In the genomic region with DNA sequence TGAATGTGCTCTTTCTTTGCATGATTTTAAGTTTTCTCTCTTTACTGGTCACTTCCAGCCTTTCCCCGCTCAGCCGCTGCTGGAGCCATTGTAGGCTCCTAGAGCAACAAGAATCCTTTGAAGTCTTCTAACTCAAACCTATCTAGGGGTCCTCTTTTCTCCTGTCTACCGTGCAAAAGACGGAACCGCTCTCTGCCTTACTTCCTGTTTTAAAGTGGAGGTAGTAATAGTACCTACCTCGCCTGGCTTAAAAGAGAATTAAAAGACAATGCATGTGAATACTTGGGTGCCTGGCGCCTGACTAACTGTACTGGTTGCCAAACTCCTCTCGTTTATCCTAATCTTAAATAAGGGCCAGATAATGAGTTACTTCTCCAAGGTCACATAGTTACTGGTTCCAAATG, we compare ENCODE assay signal across 8 cellular contexts. TPM values are rescaled to one million over a fixed set of nuclear protein-coding genes. Genes with fewer than 3 reads are reported as not detected.
DNase-seq lines count a peak whose midpoint lies in the region; ATAC-seq, FAIRE-seq and TF ChIP-seq lines count a peak whose summit lies in the region.

No MANE protein-coding gene starts in this region.

- H3K27me3 ChIP-seq in astrocyte (ENCODE audit: insufficient read depth, low read length) (no peaks in the 10 kb centered on the region), liver (ENCODE audit: control insufficient read depth in 4 of 4, insufficient read depth in 4 of 4, low read length in 3 of 4) (no peaks in the 10 kb centered on the region), upper lobe of right lung (no peaks in the 10 kb centered on the region)

- peaks cover 59% of the 10 kb centered on the region for H3K79me2 ChIP-seq in astrocyte (ENCODE audit: insufficient read depth, low read length)

- intact Hi-C loops in upper lobe of right lung (cut with DNase I) = no loop called here

- no peaks in the 10 kb centered on the region for H3K9me3 ChIP-seq in KOPT-K1 (ENCODE audit: insufficient read depth, low read length, poor library complexity, severe bottlenecking)
- no peaks in the 10 kb centered on the region for H3K9me3 ChIP-seq in astrocyte (ENCODE audit: insufficient read depth, low read depth, low read length)
- H3K9me3 ChIP-seq in liver (ENCODE audit: control insufficient read depth in 4 of 4, low read length in 3 of 4) = no peaks in the 10 kb centered on the region
- no peaks in the 10 kb centered on the region for H3K9me3 ChIP-seq in upper lobe of right lung

- ATAC-seq in upper lobe of right lung = no peak

- H3K4me1 ChIP-seq in astrocyte (ENCODE audit: insufficient read depth, low read length) (peaks cover 12% of the 10 kb centered on the region), liver (ENCODE audit: control insufficient read depth in 4 of 4, insufficient read depth in 4 of 4, low read length in 3 of 4) (peaks cover 6 to 33% (median 22%) of the 10 kb centered on the region in 4 donors), upper lobe of right lung (peaks cover 23% of the 10 kb centered on the region)

- peak overlapping the region; percentile 90 for H2AFZ ChIP-seq in astrocyte (ENCODE audit: low read depth, low read length)

- peaks cover 12% of the 10 kb centered on the region for H3K4me1 Mint-ChIP-seq in astrocyte (ENCODE audit: low read depth, unreplicated experiment)

- H4K20me1 ChIP-seq in astrocyte (ENCODE audit: insufficient read depth, low read length) = peaks cover 31% of the 10 kb centered on the region

- H3K36me3 ChIP-seq in KOPT-K1 (ENCODE audit: insufficient read depth, low read length) (no peaks in the 10 kb centered on the region), astrocyte (ENCODE audit: insufficient read depth, low read length) (no peaks in the 10 kb centered on the region), liver (ENCODE audit: control insufficient read depth in 4 of 4, insufficient read depth in 3 of 4, low read depth in 1 of 4, low read length in 3 of 4) (no peaks in the 10 kb centered on the region), upper lobe of right lung (peaks cover 4% of the 10 kb centered on the region)

- FAIRE-seq in astrocyte (lab: Jason Lieb, UNC) = no peak

- peaks cover 4% of the 10 kb centered on the region for H3K36me3 Mint-ChIP-seq in astrocyte (ENCODE audit: low read depth, unreplicated experiment)

- peak overlapping the region; percentile 87 for H3K27ac Mint-ChIP-seq in astrocyte (ENCODE audit: unreplicated experiment)

- TF ChIP-seq RAD21 in liver (IDR thresholded peaks at IDR 0.05) = no peak

- peak overlapping the region; percentile 100 for H3K4me3 Mint-ChIP-seq in astrocyte (ENCODE audit: unreplicated experiment)

- peak overlapping the region; percentile 97 for H3K4me2 ChIP-seq in astrocyte (ENCODE audit: low read length)

- peak overlapping the region; percentile 66 for H3K27ac ChIP-seq in KOPT-K1 (ENCODE audit: low read depth, low read length, poor library complexity, severe bottlenecking)
- peak overlapping the region; percentile 78 for H3K27ac ChIP-seq in astrocyte (ENCODE audit: low read depth, low read length)
- H3K27ac ChIP-seq in liver (ENCODE audit: low read depth in 1 of 2, low read length in 2 of 2) = peak overlapping the region; percentile 67 to 87
- peak overlapping the region; percentile 89 for H3K27ac ChIP-seq in upper lobe of right lung

- no peaks in the 10 kb centered on the region for H3K27me3 Mint-ChIP-seq in astrocyte (ENCODE audit: low read depth, unreplicated experiment)

- H3K9me3 Mint-ChIP-seq in astrocyte (ENCODE audit: unreplicated experiment) = no peaks in the 10 kb centered on the region

- H3K4me3 ChIP-seq in astrocyte (ENCODE audit: insufficient read depth, low read depth, low read length) (peak overlapping the region; percentile 88), liver (ENCODE audit: low read depth in 1 of 3, low read length in 3 of 3) (peak overlapping the region; percentile 76 to 97 (median 79)), upper lobe of right lung (peak overlapping the region; percentile 98)

- TF ChIP-seq CTCF in astrocyte (IDR thresholded peaks at IDR 0.05; ENCODE audit: insufficient read depth, low read depth, low read length) (no peak), liver (IDR thresholded peaks at IDR 0.05; ENCODE audit: low read depth, low read length, missing input control) (no peak), upper lobe of right lung (IDR thresholded peaks at IDR 0.05) (no peak)

- 3% methylated on average over 8 of the region's 8 CpGs for WGBS in liver

- H3K9ac ChIP-seq in astrocyte (ENCODE audit: low read length) (peak overlapping the region; percentile 92), liver (ENCODE audit: low read depth in 1 of 2, low read length in 2 of 2) (peak overlapping the region; percentile 69 to 73)

- DNase-seq in DMS53 (lab: John Stamatoyannopoulos, UW) (peak; percentile 44), DMS53 treated with DMSO at 0.1 percent for 48 hours (lab: John Stamatoyannopoulos, UW; ENCODE audit: unreplicated experiment) (no peak), astrocyte (ENCODE audit: low read depth) (peak; percentile 16), upper lobe of right lung (no peak), NCI-H345 treated with DMSO at 0.1 percent for 48 hours (lab: John Stamatoyannopoulos, UW; ENCODE audit: unreplicated experiment) (no peak), DMS79 treated with DMSO at 0.1 percent for 48 hours (lab: John Stamatoyannopoulos, UW) (no peak)

TF ChIP-seq in liver, 16 proteins besides CTCF, POLR2A, EP300 and RAD21:
- no peak for TF ChIP-seq NR2F2 (IDR thresholded peaks at IDR 0.05)
- TF ChIP-seq YY1 (IDR thresholded peaks at IDR 0.05) = no peak
- TF ChIP-seq RXRA (IDR thresholded peaks at IDR 0.05) = no peak
TF ChIP-seq in liver: peak in this region for 0.

RNA-seq across cellular contexts. Expression of a gene that starts 0.6 kb away (rescaled TPM):
- total RNA-seq in astrocyte (63.4 and 65.2 TPM in 2 replicates), liver (10 to 100 TPM; 28.4 to 30.1 TPM), upper lobe of right lung (25.7 TPM)
- polyA plus RNA-seq in liver = 10 to 100 TPM; 19.2 to 23.6 TPM

RNA-seq across cellular contexts. Expression of a gene that starts 32.3 kb away (rescaled TPM):
- total RNA-seq in astrocyte = 8.3 and 10.8 TPM in 2 replicates
- total RNA-seq in liver = 10 to 100 TPM; 29.6 to 59.1 TPM
- polyA plus RNA-seq in liver = 10 to 100 TPM; 15.9 to 19.9 TPM
- total RNA-seq in upper lobe of right lung = 3.7 TPM

Comparison
In these comparisons a context has a peak if more than half of its experiments do, and no peak if none do; other contexts are left out.
1. DNase-seq: peak in DMS53 (single experiment) and astrocyte (single experiment); none in DMS53 treated with DMSO at 0.1 percent for 48 hours (single experiment), upper lobe of right lung (single experiment), NCI-H345 treated with DMSO at 0.1 percent for 48 hours (single experiment) and DMS79 treated with DMSO at 0.1 percent for 48 hours (single experiment).
2. Peak in every context shown above with its lines, with median percentiles within 50 percentile points of each other: H3K27ac ChIP-seq and H3K4me3 ChIP-seq.